2 cellular contexts compared by ENCODE assay signal in genomic region chr6:4017847-4018193, GRCh38.
A peak's percentile ranks its signal among the peaks of the same experiment; 100 is the strongest.
TF ChIP-seq lines count a peak whose summit lies in the region.

No MANE protein-coding gene starts in this region.

TF ChIP-seq in K562, 482 proteins besides CTCF, POLR2A, EP300 and RAD21 (continued from another document and continues in another):
- TF ChIP-seq ZBTB40 (IDR thresholded peaks at IDR 0.05) = 0 out of 2 replicates have a peak, but pooled peaks have one; percentile 5
- TF ChIP-seq ZBTB40 (CRISPR knock-in tag; IDR thresholded peaks at IDR 0.05) = no peak
- TF ChIP-seq EZH2 (IDR thresholded peaks at IDR 0.05; ENCODE audit: borderline replicate concordance, low read depth, low read length) = no peak
- TF ChIP-seq HES1 (IDR thresholded peaks at IDR 0.05; ENCODE audit: low read depth) = peak; percentile 15; the same call in 1 of the 2 replicates
- no peak for TF ChIP-seq POU5F1 (IDR thresholded peaks at IDR 0.05; ENCODE audit: borderline replicate concordance, low read depth, low read length, partially characterized antibody)
- peak; percentile 56; the same call in 1 of the 2 replicates for TF ChIP-seq E4F1 (CRISPR knock-in tag; IDR thresholded peaks at IDR 0.05; ENCODE audit: borderline replicate concordance)
- 0 out of 2 replicates have a peak, but pooled peaks have one; percentile 13 for TF ChIP-seq HMBOX1 (IDR thresholded peaks at IDR 0.05)
- peak; percentile 51; the same call in 1 of the 2 replicates for TF ChIP-seq BRD4 (IDR thresholded peaks at IDR 0.05)
- TF ChIP-seq ARNT (IDR thresholded peaks at IDR 0.05) = 0 out of 4 replicates have a peak, but pooled peaks of 1 of the 2 experiments have one; percentile 30
- 0 out of 2 replicates have a peak, but pooled peaks have one; percentile 21 for TF ChIP-seq ZNF589 (CRISPR knock-in tag; IDR thresholded peaks at IDR 0.05; ENCODE audit: low read depth)

TF ChIP-seq in liver, 16 proteins besides CTCF, POLR2A, EP300 and RAD21 (continued from another document):
- TF ChIP-seq MAX (IDR thresholded peaks at IDR 0.05) = no peak
- no peak for TF ChIP-seq YY1 (IDR thresholded peaks at IDR 0.05)
- no peak for TF ChIP-seq ATF3 (IDR thresholded peaks at IDR 0.05)
